ENCODE assay signal across 12 cellular contexts in genomic region chr2:191797937-191798873, GRCh38.
"Had no signal": no experiment of that assay in that cellular context is flagged by ENCODE, and none has a peak within 500 bp of the region (broad histone marks: within the 10 kb centered on the region; RNA-seq: fewer than 3 reads in every experiment).

No MANE protein-coding gene starts in this region.

- ATAC-seq: activated T-cell treated with anti-CD3 and anti-CD28 coated beads, Interleukin-2, amount 50 U/mL, for 4 hours; stimulated activated naive CD8-positive, alpha-beta T cell treated with anti-CD3 and anti-CD28 coated beads, Interleukin-15, amount 100 ng/mL, for 72 hours had no signal

- DNase-seq: activated CD4-positive, alpha-beta T cell treated with anti-CD3 and anti-CD28 coated beads for 1 hour; activated CD4-positive, alpha-beta T cell treated with anti-CD3 and anti-CD28 coated beads, Interleukin-2, amount 50 U/mL, for 48 hours; activated effector memory CD4-positive, alpha-beta T cell treated with anti-CD3 and anti-CD28 coated beads, Interleukin-2, amount 50 U/mL, for 16 hours; activated naive CD8-positive, alpha-beta T cell treated with anti-CD3 and anti-CD28 coated beads for 36 hours; activated T-cell treated with anti-CD3 and anti-CD28 coated beads, Interleukin-2, amount 50 U/mL, for 4 hours; anterior cingulate cortex; dermis blood vessel endothelial cell; kidney; stimulated activated CD4-positive, alpha-beta T cell treated with anti-CD3 and anti-CD28 coated beads, Interleukin-2, amount 100 ng/mL, for 48 hours; stimulated activated CD8-positive, alpha-beta memory T cell treated with anti-CD3 and anti-CD28 coated beads, Interleukin-4, amount 100 ng/mL, for 48 hours; stimulated activated naive CD8-positive, alpha-beta T cell treated with anti-CD3 and anti-CD28 coated beads, Interleukin-15, amount 100 ng/mL, for 72 hours; testis had no signal
